ENCODE assay signal across 1 cellular context in genomic region chr19:10268077-10268476, GRCh38.
TF ChIP-seq lines count a peak whose summit lies in the region.

No MANE protein-coding gene starts in this region.

TF ChIP-seq in K562, 482 proteins besides CTCF, POLR2A, EP300 and RAD21:
- TF ChIP-seq ESRRB (CRISPR knock-in tag; IDR thresholded peaks at IDR 0.05; ENCODE audit: borderline replicate concordance) (no peak), SP1 (CRISPR knock-in tag; IDR thresholded peaks at IDR 0.05) (no peak), EWSR1 (IDR thresholded peaks at IDR 0.05; ENCODE audit: borderline replicate concordance, low read depth, partially characterized antibody) (no peak), STAT5B (CRISPR knock-in tag; IDR thresholded peaks at IDR 0.05) (no peak), HNRNPH1 (optimal IDR thresholded peaks at IDR 0.05; ENCODE audit: low read depth, low read length) (no peak), ZNF347 (CRISPR knock-in tag; IDR thresholded peaks at IDR 0.05; ENCODE audit: low read depth) (no peak), ELF2 (CRISPR knock-in tag; IDR thresholded peaks at IDR 0.05) (no peak), KDM1A (IDR thresholded peaks at IDR 0.05) (no peak), BCLAF1 (IDR thresholded peaks at IDR 0.05; ENCODE audit: borderline replicate concordance in 1 of 2, control insufficient read depth in 1 of 2, low read depth in 2 of 2, low read length in 1 of 2) (no peak)
